14 cellular contexts compared by ENCODE assay signal in the genomic region with DNA sequence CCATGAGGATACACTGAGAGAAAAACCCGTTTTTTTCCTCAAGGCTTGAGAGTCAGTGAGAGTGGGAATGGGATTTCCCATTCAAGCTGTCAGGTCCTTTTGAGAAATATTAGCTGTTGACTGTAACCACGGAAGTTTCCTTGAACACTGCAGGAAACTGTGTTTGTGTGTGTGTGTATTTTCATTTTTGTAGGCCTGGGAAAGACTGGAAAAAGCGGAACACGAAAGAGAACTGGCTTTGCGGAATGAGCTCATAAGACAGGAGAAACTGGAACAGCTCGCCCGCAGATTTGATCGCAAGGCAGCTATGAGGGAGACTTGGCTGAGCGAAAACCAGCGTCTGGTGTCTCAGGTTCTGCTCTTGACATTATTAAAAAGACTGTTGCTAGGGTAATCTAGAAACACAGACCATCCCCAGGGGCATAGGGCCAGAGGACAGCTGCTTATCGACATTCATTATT.
DNase-seq lines count a peak whose midpoint lies in the region; ATAC-seq and TF ChIP-seq lines count a peak whose summit lies in the region.
"Had no signal": no experiment of that assay in that cellular context is flagged by ENCODE, and none has a peak within 500 bp of the region (broad histone marks: within the 10 kb centered on the region; RNA-seq: fewer than 3 reads in every experiment).

No MANE protein-coding gene starts in this region.

- peaks cover 69% of the 10 kb centered on the region for H3K36me3 Mint-ChIP-seq in activated CD4-positive, alpha-beta T cell treated with anti-CD3 and anti-CD28 coated beads, Interleukin-2, amount 10 ng/mL, durations not matched to agents 24 days and 14 days (ENCODE audit: low read depth)
- H3K36me3 Mint-ChIP-seq in activated CD4-positive, alpha-beta T cell treated with anti-CD3 and anti-CD28 coated beads for 36 hours (ENCODE audit: low read depth): peaks cover 54% of the 10 kb centered on the region

- no peak overlapping the region for H3K4me2 ChIP-seq in fibroblast of lung (ENCODE audit: extremely low read depth, insufficient read depth, low read length)
- H3K4me2 ChIP-seq in mesenchymal stem cell (ENCODE audit: low read length, poor library complexity, severe bottlenecking): no peak overlapping the region

- H3K23ac ChIP-seq in mesenchymal stem cell (ENCODE audit: low read length in 2 of 2): no peak overlapping the region

- H3K27ac Mint-ChIP-seq in activated CD4-positive, alpha-beta T cell treated with anti-CD3 and anti-CD28 coated beads, Interleukin-2, amount 10 ng/mL, durations not matched to agents 24 days and 14 days: peak overlapping the region; percentile 0
- no peak overlapping the region for H3K27ac Mint-ChIP-seq in activated CD4-positive, alpha-beta T cell treated with anti-CD3 and anti-CD28 coated beads for 36 hours
- H3K27ac Mint-ChIP-seq: activated CD4-positive, alpha-beta memory T cell treated with anti-CD3 and anti-CD28 coated beads for 36 hours had no signal

- WGBS in mesenchymal stem cell: 79% methylated on average over 10 of the region's 11 CpGs
- WGBS in transverse colon (ENCODE audit: low coverage in 1 of 2), 2 donors: 71 to 74% methylated on average over 3 to 11 of the region's 11 CpGs

- peaks cover 34% of the 10 kb centered on the region for H3K79me1 ChIP-seq in mesenchymal stem cell (replicated peaks; ENCODE audit: low read length, poor library complexity, severe bottlenecking)

- H4K20me1 ChIP-seq in fibroblast of lung (ENCODE audit: control insufficient read depth, extremely low read depth, insufficient read depth, low read length): no peaks in the 10 kb centered on the region

- H3K4me3 Mint-ChIP-seq in activated CD4-positive, alpha-beta T cell treated with anti-CD3 and anti-CD28 coated beads, Interleukin-2, amount 10 ng/mL, durations not matched to agents 24 days and 14 days: no peak overlapping the region
- H3K4me3 Mint-ChIP-seq in activated CD4-positive, alpha-beta T cell treated with anti-CD3 and anti-CD28 coated beads for 36 hours: no peak overlapping the region
- H3K4me3 Mint-ChIP-seq: activated CD4-positive, alpha-beta memory T cell treated with anti-CD3 and anti-CD28 coated beads for 36 hours had no signal

- H3K27ac ChIP-seq in fibroblast of lung (ENCODE audit: insufficient read depth, low read length) (peak overlapping the region; percentile 23), mesenchymal stem cell (ENCODE audit: low read length, poor library complexity, severe bottlenecking) (no peak overlapping the region), transverse colon (peak overlapping the region; percentile 5 to 38 (median 34)), Peyer's patch (peak overlapping the region in 1 of 4 donors; percentile 47)
- H3K27ac ChIP-seq: colonic mucosa had no signal

- no peak overlapping the region for H2AFZ ChIP-seq in fibroblast of lung (ENCODE audit: low read length)
- no peak overlapping the region for H2AFZ ChIP-seq in mesenchymal stem cell (ENCODE audit: low read depth, low read length)

- H3K4me3 ChIP-seq in fibroblast of lung (replicated peaks in 1 of 4; ENCODE audit: control extremely low read depth in 1 of 4, insufficient read depth in 1 of 4, low read depth in 3 of 4, low read length in 4 of 4) (no peak overlapping the region), mesenchymal stem cell (ENCODE audit: insufficient read depth in 1 of 2, low read depth in 1 of 2, low read length in 2 of 2) (no peak overlapping the region), transverse colon (no peak overlapping the region), Peyer's patch (no peak overlapping the region)
- H3K4me3 ChIP-seq: colonic mucosa, testis had no signal

- DNase-seq in activated CD4-positive, alpha-beta T cell treated with anti-CD3 and anti-CD28 coated beads, Interleukin-2, amount 10 ng/mL, durations not matched to agents 24 days and 14 days: no peak
- no peak for DNase-seq in activated CD4-positive, alpha-beta T cell treated with anti-CD3 and anti-CD28 coated beads for 36 hours
- peak in 1 of 2 donors; percentile 80 for DNase-seq in fibroblast of lung (ENCODE audit: low read depth in 2 of 2)
- peak; percentile 78 for DNase-seq in mesenchymal stem cell
- no peak for DNase-seq in transverse colon
- DNase-seq in posterior cingulate gyrus: no peak
- no peak for DNase-seq in T-helper 9 cell
- no peak for DNase-seq in Peyer's patch
- DNase-seq: activated CD4-positive, alpha-beta memory T cell treated with anti-CD3 and anti-CD28 coated beads for 36 hours; colonic mucosa; NCI-H1105 treated with DMSO at 0.1 percent for 48 hours; T1000; testis had no signal

- no peak overlapping the region for H2AK5ac ChIP-seq in mesenchymal stem cell (ENCODE audit: low read length, severe bottlenecking)

- in situ Hi-C loops in transverse colon (cut with MboI; ENCODE audit: low pct_ligation_motif_present in 1 of 4, low pct_unique_long_range_greater_than_20kb in 1 of 4, low sequenced_read_pairs in 3 of 4): loop anchor here in 1 of 4 donors (25.0 kb wide), 1 partner anchor 112 kb away; no protein-coding TSS in a partner anchor

- no peaks in the 10 kb centered on the region for H3K9me3 ChIP-seq in fibroblast of lung (ENCODE audit: control insufficient read depth, insufficient read depth, low read depth, low read length)
- H3K9me3 ChIP-seq in mesenchymal stem cell (ENCODE audit: control insufficient read depth, low read length): no peaks in the 10 kb centered on the region
- H3K9me3 ChIP-seq in transverse colon: no peaks in the 10 kb centered on the region
- no peaks in the 10 kb centered on the region for H3K9me3 ChIP-seq in Peyer's patch
- H3K9me3 ChIP-seq: colonic mucosa, testis had no signal

- H2BK12ac ChIP-seq in mesenchymal stem cell (ENCODE audit: low read length in 2 of 2): no peak overlapping the region

- peaks cover 4% of the 10 kb centered on the region for H3K4me1 ChIP-seq in fibroblast of lung (ENCODE audit: control insufficient read depth, extremely low read depth, insufficient read depth, low read length)
- peaks cover 8% of the 10 kb centered on the region for H3K4me1 ChIP-seq in mesenchymal stem cell (ENCODE audit: control insufficient read depth, insufficient read depth, low read depth, low read length)
- peaks cover 0 to 2% (median 0%) of the 10 kb centered on the region in 4 donors for H3K4me1 ChIP-seq in transverse colon
- H3K4me1 ChIP-seq in Peyer's patch: no peaks in the 10 kb centered on the region
- H3K4me1 ChIP-seq: colonic mucosa had no signal

- no peak for TF ChIP-seq EP300 in transverse colon (IDR thresholded peaks at IDR 0.05; ENCODE audit: low read depth)

- H3K4me1 Mint-ChIP-seq in activated CD4-positive, alpha-beta T cell treated with anti-CD3 and anti-CD28 coated beads, Interleukin-2, amount 10 ng/mL, durations not matched to agents 24 days and 14 days: peaks cover 3% of the 10 kb centered on the region
- H3K4me1 Mint-ChIP-seq in activated CD4-positive, alpha-beta T cell treated with anti-CD3 and anti-CD28 coated beads for 36 hours: peaks cover 1% of the 10 kb centered on the region

- CTCF ChIA-PET in activated CD4-positive, alpha-beta T cell treated with anti-CD3 and anti-CD28 coated beads for 36 hours (lab: Charles Lee): interaction anchor here (0.7 to 2.2 kb wide), 10 partner anchors 10 to 131 kb away, joined by 3 to 9 read pairs (median 4); no protein-coding TSS in a partner anchor

- H3K27me3 ChIP-seq in fibroblast of lung (ENCODE audit: control insufficient read depth, insufficient read depth, low read length) (no peaks in the 10 kb centered on the region), mesenchymal stem cell (ENCODE audit: control insufficient read depth in 1 of 2, insufficient read depth in 1 of 2, low read length in 2 of 2) (no peaks in the 10 kb centered on the region), transverse colon (no peaks in the 10 kb centered on the region), Peyer's patch (no peaks in the 10 kb centered on the region)
- H3K27me3 ChIP-seq: colonic mucosa, testis had no signal

- no peaks in the 10 kb centered on the region for H3K9me3 Mint-ChIP-seq in activated CD4-positive, alpha-beta T cell treated with anti-CD3 and anti-CD28 coated beads, Interleukin-2, amount 10 ng/mL, durations not matched to agents 24 days and 14 days
- no peaks in the 10 kb centered on the region for H3K9me3 Mint-ChIP-seq in activated CD4-positive, alpha-beta T cell treated with anti-CD3 and anti-CD28 coated beads for 36 hours (ENCODE audit: low read depth)
- H3K9me3 Mint-ChIP-seq: activated CD4-positive, alpha-beta memory T cell treated with anti-CD3 and anti-CD28 coated beads for 36 hours had no signal

- H3K9ac ChIP-seq in fibroblast of lung (ENCODE audit: insufficient read depth, low read length) (no peak overlapping the region), mesenchymal stem cell (ENCODE audit: low read length) (peak overlapping the region; percentile 48)

- no peak overlapping the region for H2BK120ac ChIP-seq in mesenchymal stem cell (ENCODE audit: low read depth, low read length)

- no peak overlapping the region for H4K91ac ChIP-seq in mesenchymal stem cell (ENCODE audit: low read length)

- TF ChIP-seq CTCF in fibroblast of lung (conservative IDR thresholded peaks at IDR 0.05 in 1 of 2, IDR thresholded peaks at IDR 0.05 in 1 of 2; ENCODE audit: low read depth in 1 of 2, low read length in 2 of 2) (no peak), transverse colon (IDR thresholded peaks at IDR 0.05) (no peak), Peyer's patch (IDR thresholded peaks at IDR 0.05) (no peak)

- H4K8ac ChIP-seq in mesenchymal stem cell (ENCODE audit: low read length): no peak overlapping the region

- H3K18ac ChIP-seq in mesenchymal stem cell (ENCODE audit: low read depth in 1 of 2, low read length in 2 of 2): no peak overlapping the region

- no peaks in the 10 kb centered on the region for H3K27me3 Mint-ChIP-seq in activated CD4-positive, alpha-beta T cell treated with anti-CD3 and anti-CD28 coated beads, Interleukin-2, amount 10 ng/mL, durations not matched to agents 24 days and 14 days
- H3K27me3 Mint-ChIP-seq in activated CD4-positive, alpha-beta T cell treated with anti-CD3 and anti-CD28 coated beads for 36 hours: no peaks in the 10 kb centered on the region
- H3K27me3 Mint-ChIP-seq: activated CD4-positive, alpha-beta memory T cell treated with anti-CD3 and anti-CD28 coated beads for 36 hours had no signal

- H3K14ac ChIP-seq in mesenchymal stem cell (ENCODE audit: low read length in 2 of 2): no peak overlapping the region

- H2BK5ac ChIP-seq in mesenchymal stem cell (ENCODE audit: low read depth, low read length, poor library complexity, severe bottlenecking): no peak overlapping the region

- H3K36me3 ChIP-seq in fibroblast of lung (ENCODE audit: control insufficient read depth, insufficient read depth, low read length) (peaks cover 35% of the 10 kb centered on the region), mesenchymal stem cell (ENCODE audit: control insufficient read depth in 1 of 2, insufficient read depth in 2 of 2, low read depth in 1 of 2, low read length in 2 of 2) (peaks cover 57 to 95% of the 10 kb centered on the region in 2 experiments), transverse colon (peaks cover 0 to 65% (median 33%) of the 10 kb centered on the region in 4 donors), Peyer's patch (peaks cover 0 to 88% (median 0%) of the 10 kb centered on the region in 3 donors)

- intact Hi-C loops in activated CD4-positive, alpha-beta T cell treated with anti-CD3 and anti-CD28 coated beads, Interleukin-2, amount 10 ng/mL, durations not matched to agents 24 days and 14 days (cut with micrococcal nuclease): loop anchor here (2.0 kb wide), 1 partner anchor 14 kb away; no protein-coding TSS in a partner anchor
- intact Hi-C loops in activated CD4-positive, alpha-beta T cell treated with anti-CD3 and anti-CD28 coated beads for 36 hours (cut with DNase I, micrococcal nuclease): no loop called here
- intact Hi-C loops in transverse colon (cut with DNase I; ENCODE audit: low total_unique reads) (no loop called here), posterior cingulate gyrus (cut with DNase I) (no loop called here)

- H3K79me2 ChIP-seq in fibroblast of lung (ENCODE audit: control insufficient read depth, insufficient read depth, low read length): peaks cover 3% of the 10 kb centered on the region

- ATAC-seq in activated CD4-positive, alpha-beta T cell treated with anti-CD3 and anti-CD28 coated beads for 36 hours: no peak
- ATAC-seq: sciatic nerve had no signal

- POLR2A ChIA-PET in activated CD4-positive, alpha-beta T cell treated with anti-CD3 and anti-CD28 coated beads for 36 hours (lab: Charles Lee): interaction anchor here (0.7 kb wide), 1 partner anchor 600 kb away, joined by 3 read pairs; no protein-coding TSS in a partner anchor

- H2BK15ac ChIP-seq in mesenchymal stem cell (ENCODE audit: low read depth, poor library complexity, severe bottlenecking): no peak overlapping the region

- no peak overlapping the region for H3K4ac ChIP-seq in mesenchymal stem cell (ENCODE audit: low read depth in 1 of 2, low read length in 2 of 2)

- no peak for TF ChIP-seq POLR2A in transverse colon (IDR thresholded peaks at IDR 0.05)
- TF ChIP-seq POLR2A in Peyer's patch (IDR thresholded peaks at IDR 0.05): no peak
